8 cellular contexts compared by ENCODE assay signal in genomic region chr11:64233913-64234839, GRCh38. TPM values are rescaled to one million over a fixed set of nuclear protein-coding genes. Genes with fewer than 3 reads are reported as not detected.
DNase-seq lines count a peak whose midpoint lies in the region; TF ChIP-seq lines count a peak whose summit lies in the region.

VEGFB (plus strand) TSS chr11:64234584; CDS start chr11:64234834, 250 bp downstream.

- H3K27ac Mint-ChIP-seq in Calu3 (ENCODE audit: unreplicated experiment), result peak within 1 kb of the TSS; percentile 69

- no peaks in the 10 kb centered on the region for H3K9me3 Mint-ChIP-seq in Calu3 (ENCODE audit: low read depth, unreplicated experiment)

- H3K4me1 ChIP-seq in HAP-1 (peaks cover 14% of the 10 kb centered on the region), esophagus muscularis mucosa (peaks cover 32 to 66% (median 61%) of the 10 kb centered on the region in 4 donors), muscle layer of duodenum (ENCODE audit: control insufficient read depth in 1 of 2, insufficient read depth in 2 of 2, low read length in 2 of 2) (peaks cover 21 to 26% of the 10 kb centered on the region in 2 donors)

- no peak for TF ChIP-seq EP300 in esophagus muscularis mucosa (IDR thresholded peaks at IDR 0.05)

- H3K4me3 Mint-ChIP-seq in Calu3 (ENCODE audit: low read depth, unreplicated experiment), result peak within 1 kb of the TSS; percentile 82

- peaks cover 86% of the 10 kb centered on the region for H3K36me3 Mint-ChIP-seq in Calu3 (ENCODE audit: insufficient read depth, unreplicated experiment)

- WGBS in esophagus muscularis mucosa, result 7% methylated on average over 7 of the region's 107 CpGs

- BruUV-seq in Calu3 (replicated peaks; lab: Mats Ljungman, UMichigan), result TSS peak; percentile 37

- H3K27ac ChIP-seq in esophagus muscularis mucosa (replicated peaks in 1 of 4) (peak within 1 kb of the TSS; percentile 89 to 96 (median 93)), muscle layer of duodenum (ENCODE audit: low read length) (peak within 1 kb of the TSS; percentile 25), substantia nigra (ENCODE audit: low read depth, low read length, poor library complexity, severe bottlenecking) (peak within 1 kb of the TSS; percentile 70)

- intact Hi-C loops in Calu3 (cut with micrococcal nuclease; ENCODE audit: unreplicated experiment), result no loop called here
- intact Hi-C loops in esophagus muscularis mucosa (cut with DNase I), result no loop called here

- in situ Hi-C loops in HAP-1 (cut with MboI; ENCODE audit: low sequenced_read_pairs), result no loop called here

- peak within 1 kb of the TSS; percentile 48 for H3K4me3 ChIP-seq in HAP-1
- H3K4me3 ChIP-seq in esophagus muscularis mucosa, result peak within 1 kb of the TSS; percentile 75 to 96 (median 89)
- H3K4me3 ChIP-seq in muscle layer of duodenum (ENCODE audit: low read depth in 1 of 2, low read length in 2 of 2), result peak within 1 kb of the TSS; percentile 50 to 76

- no peak for TF ChIP-seq POLR2A in esophagus muscularis mucosa (IDR thresholded peaks at IDR 0.05; ENCODE audit: low read depth)

- DNase-seq in Calu3 (peak; percentile 79), HAP-1 (ENCODE audit: low spot score in 2 of 2) (peak; percentile 43 to 75), NCI-H774 (lab: John Stamatoyannopoulos, UW) (peak; percentile 79), esophagus muscularis mucosa (ENCODE audit: extremely low spot score) (peak; percentile 93), substantia nigra (lab: John Stamatoyannopoulos, UW) (peak in 36 of 49 donors; percentile 18 to 81 (median 54)), pons (ENCODE audit: low spot score) (no peak)
- DNase-seq in activated T-cell treated with anti-CD3 and anti-CD28 coated beads, Interleukin-2, amount 50 U/mL, for 48 hours, result peak; percentile 74 to 80

- CTCF ChIA-PET in Calu3 (lab: Charles Lee), result no interaction called here

- H3K4me1 Mint-ChIP-seq in Calu3 (ENCODE audit: low read depth, unreplicated experiment), result peaks cover 15% of the 10 kb centered on the region

- no peaks in the 10 kb centered on the region for H3K27me3 ChIP-seq in HAP-1 (ENCODE audit: low read depth)
- H3K27me3 ChIP-seq in esophagus muscularis mucosa, result no peaks in the 10 kb centered on the region
- no peaks in the 10 kb centered on the region for H3K27me3 ChIP-seq in muscle layer of duodenum (ENCODE audit: low read depth, low read length)

- TF ChIP-seq CTCF in Calu3 (IDR thresholded peaks at IDR 0.05; ENCODE audit: unreplicated experiment) (no peak), esophagus muscularis mucosa (IDR thresholded peaks at IDR 0.05) (no peak)

- H3K36me3 ChIP-seq in HAP-1 (replicated peaks) (peaks cover 12% of the 10 kb centered on the region), esophagus muscularis mucosa (peaks cover 17 to 34% (median 21%) of the 10 kb centered on the region in 4 donors), muscle layer of duodenum (ENCODE audit: control insufficient read depth in 1 of 2, insufficient read depth in 2 of 2, low read length in 2 of 2) (peaks cover 14 to 19% of the 10 kb centered on the region in 2 donors)

- H3K9me3 ChIP-seq in HAP-1 (no peaks in the 10 kb centered on the region), esophagus muscularis mucosa (no peaks in the 10 kb centered on the region), muscle layer of duodenum (ENCODE audit: control insufficient read depth in 1 of 2, low read length in 2 of 2) (no peaks in the 10 kb centered on the region)

- no peaks in the 10 kb centered on the region for H3K27me3 Mint-ChIP-seq in Calu3 (ENCODE audit: unreplicated experiment)

RNA-seq across cellular contexts. Expression of gene VEGFB, which starts in this region (rescaled TPM):
- total RNA-seq in Calu3 (2022), result 88.8 and 91.5 TPM in 2 replicates
- total RNA-seq in esophagus muscularis mucosa, result 100 to 1,000 TPM in 2 of 4 donors, 10 to 100 TPM in 2; 92.3 to 144 (median 108) TPM

Comparison
In these comparisons a context has a peak if more than half of its experiments do, and no peak if none do; other contexts are left out.
1. H3K27ac ChIP-seq: peak in every context shown above with its lines; median percentile 93 in esophagus muscularis mucosa; 70 in substantia nigra; 25 in muscle layer of duodenum.